Comparison of ENCODE assay signal across 1 cellular context in the genomic region with DNA sequence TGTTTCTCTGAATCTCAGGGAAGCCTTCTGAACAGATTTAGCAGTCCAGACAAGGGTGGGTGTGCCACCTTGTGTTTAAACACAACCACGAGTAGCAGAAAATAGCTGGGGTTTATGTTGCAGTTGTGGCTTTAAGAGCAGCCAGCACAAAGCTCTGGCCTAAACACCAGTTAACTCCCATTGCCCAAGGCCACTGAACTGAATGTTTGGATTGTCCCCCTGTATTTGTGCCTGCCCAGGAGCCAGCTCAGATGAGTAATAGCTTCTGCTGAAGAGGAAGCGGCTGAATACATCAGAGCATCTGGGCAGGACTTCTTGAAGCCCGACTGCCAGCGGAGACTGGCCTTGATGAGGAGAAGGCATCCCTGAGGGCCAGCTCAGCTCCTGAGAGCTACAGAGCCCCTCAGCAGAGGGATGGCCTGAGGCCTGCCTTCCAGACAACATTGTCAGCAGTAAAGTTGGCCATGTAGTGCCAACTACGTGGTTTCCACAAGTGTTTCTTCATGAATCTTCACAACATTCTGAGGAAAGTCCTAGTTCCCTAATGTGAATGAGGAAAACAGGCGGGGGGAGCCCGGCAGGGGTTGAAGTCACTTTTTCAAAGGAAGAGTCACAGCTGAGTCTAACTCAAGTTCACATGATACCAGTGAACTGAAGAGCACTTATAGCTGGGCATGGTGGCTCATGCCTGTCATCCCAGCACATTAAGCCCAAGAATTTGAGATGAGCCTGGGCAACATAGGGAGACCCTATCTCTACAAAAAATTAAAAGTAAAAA.
TF ChIP-seq lines count a peak whose summit lies in the region.

No MANE protein-coding gene starts in this region.

TF ChIP-seq in HepG2, 621 proteins besides CTCF, POLR2A, EP300 and RAD21 (continued from another document):
- TF ChIP-seq, protein P1, sequence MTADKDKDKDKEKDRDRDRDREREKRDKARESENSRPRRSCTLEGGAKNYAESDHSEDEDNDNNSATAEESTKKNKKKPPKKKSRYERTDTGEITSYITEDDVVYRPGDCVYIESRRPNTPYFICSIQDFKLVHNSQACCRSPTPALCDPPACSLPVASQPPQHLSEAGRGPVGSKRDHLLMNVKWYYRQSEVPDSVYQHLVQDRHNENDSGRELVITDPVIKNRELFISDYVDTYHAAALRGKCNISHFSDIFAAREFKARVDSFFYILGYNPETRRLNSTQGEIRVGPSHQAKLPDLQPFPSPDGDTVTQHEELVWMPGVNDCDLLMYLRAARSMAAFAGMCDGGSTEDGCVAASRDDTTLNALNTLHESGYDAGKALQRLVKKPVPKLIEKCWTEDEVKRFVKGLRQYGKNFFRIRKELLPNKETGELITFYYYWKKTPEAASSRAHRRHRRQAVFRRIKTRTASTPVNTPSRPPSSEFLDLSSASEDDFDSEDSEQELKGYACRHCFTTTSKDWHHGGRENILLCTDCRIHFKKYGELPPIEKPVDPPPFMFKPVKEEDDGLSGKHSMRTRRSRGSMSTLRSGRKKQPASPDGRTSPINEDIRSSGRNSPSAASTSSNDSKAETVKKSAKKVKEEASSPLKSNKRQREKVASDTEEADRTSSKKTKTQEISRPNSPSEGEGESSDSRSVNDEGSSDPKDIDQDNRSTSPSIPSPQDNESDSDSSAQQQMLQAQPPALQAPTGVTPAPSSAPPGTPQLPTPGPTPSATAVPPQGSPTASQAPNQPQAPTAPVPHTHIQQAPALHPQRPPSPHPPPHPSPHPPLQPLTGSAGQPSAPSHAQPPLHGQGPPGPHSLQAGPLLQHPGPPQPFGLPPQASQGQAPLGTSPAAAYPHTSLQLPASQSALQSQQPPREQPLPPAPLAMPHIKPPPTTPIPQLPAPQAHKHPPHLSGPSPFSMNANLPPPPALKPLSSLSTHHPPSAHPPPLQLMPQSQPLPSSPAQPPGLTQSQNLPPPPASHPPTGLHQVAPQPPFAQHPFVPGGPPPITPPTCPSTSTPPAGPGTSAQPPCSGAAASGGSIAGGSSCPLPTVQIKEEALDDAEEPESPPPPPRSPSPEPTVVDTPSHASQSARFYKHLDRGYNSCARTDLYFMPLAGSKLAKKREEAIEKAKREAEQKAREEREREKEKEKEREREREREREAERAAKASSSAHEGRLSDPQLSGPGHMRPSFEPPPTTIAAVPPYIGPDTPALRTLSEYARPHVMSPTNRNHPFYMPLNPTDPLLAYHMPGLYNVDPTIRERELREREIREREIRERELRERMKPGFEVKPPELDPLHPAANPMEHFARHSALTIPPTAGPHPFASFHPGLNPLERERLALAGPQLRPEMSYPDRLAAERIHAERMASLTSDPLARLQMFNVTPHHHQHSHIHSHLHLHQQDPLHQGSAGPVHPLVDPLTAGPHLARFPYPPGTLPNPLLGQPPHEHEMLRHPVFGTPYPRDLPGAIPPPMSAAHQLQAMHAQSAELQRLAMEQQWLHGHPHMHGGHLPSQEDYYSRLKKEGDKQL (CRISPR knock-in tag; IDR thresholded peaks at IDR 0.05; ENCODE audit: low read depth): no peak
